ENCODE assay signal across 23 cellular contexts in genomic region chr16:70156207-70156978, GRCh38. TPM values are rescaled to one million over a fixed set of nuclear protein-coding genes. Genes with fewer than 3 reads are reported as not detected.
DNase-seq lines count a peak whose midpoint lies in the region; ATAC-seq and TF ChIP-seq lines count a peak whose summit lies in the region.
"Had no signal": no experiment of that assay in that cellular context is flagged by ENCODE, and none has a peak within 500 bp of the region (broad histone marks: within the 10 kb centered on the region; RNA-seq: fewer than 3 reads in every experiment).

No MANE protein-coding gene starts in this region.

- H3K36me3 Mint-ChIP-seq in activated naive CD8-positive, alpha-beta T cell: peaks cover 7% of the 10 kb centered on the region
- peaks cover 4% of the 10 kb centered on the region for H3K36me3 Mint-ChIP-seq in activated naive CD8-positive, alpha-beta T cell treated with anti-CD3 and anti-CD28 coated beads for 36 hours
- peaks cover 5% of the 10 kb centered on the region for H3K36me3 Mint-ChIP-seq in stimulated activated effector memory CD8-positive, alpha-beta T cell treated with anti-CD3 and anti-CD28 coated beads, Interleukin-12 subunit alpha, Interleukin-12 subunit beta, amount 100 ng/mL, for 72 hours

- H3K36me3 ChIP-seq in H7 (replicated peaks; ENCODE audit: control insufficient read depth, insufficient read depth, low read length) (peaks cover 59% of the 10 kb centered on the region), tibial nerve (peaks cover 9 to 100% (median 56%) of the 10 kb centered on the region in 3 donors)

- TF ChIP-seq CTCF in tibial nerve (IDR thresholded peaks at IDR 0.05): no peak

- H3K4me1 ChIP-seq in tibial nerve: peaks cover 0 to 8% (median 0%) of the 10 kb centered on the region in 4 donors

- no peak overlapping the region for H3K4me3 Mint-ChIP-seq in activated naive CD8-positive, alpha-beta T cell
- H3K4me3 Mint-ChIP-seq in activated naive CD8-positive, alpha-beta T cell treated with anti-CD3 and anti-CD28 coated beads for 36 hours: no peak overlapping the region
- H3K4me3 Mint-ChIP-seq in stimulated activated effector memory CD8-positive, alpha-beta T cell treated with anti-CD3 and anti-CD28 coated beads, Interleukin-12 subunit alpha, Interleukin-12 subunit beta, amount 100 ng/mL, for 72 hours: no peak overlapping the region
- H3K4me3 Mint-ChIP-seq: activated CD8-positive, alpha-beta T cell treated with anti-CD3 and anti-CD28 coated beads for 36 hours; CD4-positive, CD25-positive, alpha-beta regulatory T cell had no signal

- no peaks in the 10 kb centered on the region for H3K27me3 Mint-ChIP-seq in activated naive CD8-positive, alpha-beta T cell
- H3K27me3 Mint-ChIP-seq in activated naive CD8-positive, alpha-beta T cell treated with anti-CD3 and anti-CD28 coated beads for 36 hours: no peaks in the 10 kb centered on the region
- H3K27me3 Mint-ChIP-seq: activated CD8-positive, alpha-beta T cell treated with anti-CD3 and anti-CD28 coated beads for 36 hours; CD4-positive, CD25-positive, alpha-beta regulatory T cell had no signal

- 89 to 93% methylated on average over 29 of the region's 29 CpGs for WGBS in tibial nerve, 2 donors

- TF ChIP-seq EP300 in tibial nerve (IDR thresholded peaks at IDR 0.05): no peak

- no peaks in the 10 kb centered on the region for H3K4me1 Mint-ChIP-seq in activated naive CD8-positive, alpha-beta T cell (ENCODE audit: low read depth)
- no peaks in the 10 kb centered on the region for H3K4me1 Mint-ChIP-seq in activated naive CD8-positive, alpha-beta T cell treated with anti-CD3 and anti-CD28 coated beads for 36 hours
- peaks cover 4% of the 10 kb centered on the region for H3K4me1 Mint-ChIP-seq in stimulated activated effector memory CD8-positive, alpha-beta T cell treated with anti-CD3 and anti-CD28 coated beads, Interleukin-12 subunit alpha, Interleukin-12 subunit beta, amount 100 ng/mL, for 72 hours
- H3K4me1 Mint-ChIP-seq: CD4-positive, CD25-positive, alpha-beta regulatory T cell had no signal

- H3K9me3 Mint-ChIP-seq in activated naive CD8-positive, alpha-beta T cell (ENCODE audit: low read depth): no peaks in the 10 kb centered on the region
- no peaks in the 10 kb centered on the region for H3K9me3 Mint-ChIP-seq in activated naive CD8-positive, alpha-beta T cell treated with anti-CD3 and anti-CD28 coated beads for 36 hours
- no peaks in the 10 kb centered on the region for H3K9me3 Mint-ChIP-seq in stimulated activated effector memory CD8-positive, alpha-beta T cell treated with anti-CD3 and anti-CD28 coated beads, Interleukin-12 subunit alpha, Interleukin-12 subunit beta, amount 100 ng/mL, for 72 hours
- H3K9me3 Mint-ChIP-seq: activated CD8-positive, alpha-beta T cell treated with anti-CD3 and anti-CD28 coated beads for 36 hours; CD4-positive, CD25-positive, alpha-beta regulatory T cell had no signal

- H3K27me3 ChIP-seq in H7 (ENCODE audit: control insufficient read depth, insufficient read depth, low read length): no peaks in the 10 kb centered on the region
- no peaks in the 10 kb centered on the region for H3K27me3 ChIP-seq in tibial nerve

- DNase-seq in activated naive CD8-positive, alpha-beta T cell treated with anti-CD3 and anti-CD28 coated beads for 36 hours: no peak
- peak; percentile 37 for DNase-seq in H7
- peak; percentile 20 for DNase-seq in iPS-NIHi11 (ENCODE audit: low spot score)
- DNase-seq in stimulated activated effector memory CD8-positive, alpha-beta T cell treated with anti-CD3 and anti-CD28 coated beads, Interleukin-12 subunit alpha, Interleukin-12 subunit beta, amount 100 ng/mL, for 72 hours (ENCODE audit: low spot score in 2 of 2): no peak
- DNase-seq in tibial nerve (ENCODE audit: low spot score in 2 of 2): no peak
- no peak for DNase-seq in C1 segment of cervical spinal cord (lab: John Stamatoyannopoulos, UW)
- DNase-seq in HK-2 (ENCODE audit: unreplicated experiment): no peak
- DNase-seq: activated CD4-positive, CD25-positive, alpha-beta regulatory T cell; activated CD8-positive, alpha-beta T cell treated with anti-CD3 and anti-CD28 coated beads for 36 hours; CD4-positive, CD25-positive, alpha-beta regulatory T cell; DMS153; GDM1; NCI-H1436 treated with DMSO at 0.1 percent for 48 hours; NCI-H524 treated with DMSO at 0.1 percent for 48 hours; occipital lobe; right cardiac atrium; stimulated activated CD4-positive, alpha-beta T cell treated with anti-CD3 and anti-CD28 coated beads, Interleukin-15, amount 100 ng/mL, for 24 hours; T1000 had no signal

- peak overlapping the region; percentile 54 for H3K27ac Mint-ChIP-seq in activated naive CD8-positive, alpha-beta T cell
- no peak overlapping the region for H3K27ac Mint-ChIP-seq in activated naive CD8-positive, alpha-beta T cell treated with anti-CD3 and anti-CD28 coated beads for 36 hours
- peak overlapping the region; percentile 18 for H3K27ac Mint-ChIP-seq in stimulated activated effector memory CD8-positive, alpha-beta T cell treated with anti-CD3 and anti-CD28 coated beads, Interleukin-12 subunit alpha, Interleukin-12 subunit beta, amount 100 ng/mL, for 72 hours
- H3K27ac Mint-ChIP-seq: activated CD8-positive, alpha-beta T cell treated with anti-CD3 and anti-CD28 coated beads for 36 hours had no signal

- H3K4me3 ChIP-seq in H7 (ENCODE audit: insufficient read depth, low read depth, low read length) (no peak overlapping the region), tibial nerve (no peak overlapping the region)
- H3K4me3 ChIP-seq: coronary artery, GM12878 had no signal

- H3K27ac ChIP-seq in tibial nerve: peak overlapping the region in 2 of 4 donors; percentile 45 to 75
- H3K27ac ChIP-seq: coronary artery had no signal

- H3K9me3 ChIP-seq in tibial nerve: no peaks in the 10 kb centered on the region

- ATAC-seq in stimulated activated effector memory CD8-positive, alpha-beta T cell treated with anti-CD3 and anti-CD28 coated beads, Interleukin-12 subunit alpha, Interleukin-12 subunit beta, amount 100 ng/mL, for 72 hours: no peak
- ATAC-seq: activated CD8-positive, alpha-beta T cell treated with anti-CD3 and anti-CD28 coated beads for 36 hours; GM12878; HCT116 had no signal

- TF ChIP-seq POLR2A in tibial nerve (IDR thresholded peaks at IDR 0.05): no peak

RNA-seq across cellular contexts. Expression of gene CLEC18C, which starts 17.2 kb away (rescaled TPM):
- total RNA-seq in activated naive CD8-positive, alpha-beta T cell treated with anti-CD3 and anti-CD28 coated beads for 36 hours: under 1 TPM in 1 of 2 experiments, not detected in 1; 0.23 TPM
- total RNA-seq in H7 (2014; rRNA removed; shearing (Covaris generic)): 0.07 and 0.35 TPM in 2 replicates
- 1 to 10 TPM in 2 of 4 donors, under 1 TPM in 2; 0.30 to 2.5 (median 0.76) TPM for total RNA-seq in tibial nerve
- total RNA-seq: activated CD8-positive, alpha-beta T cell treated with anti-CD3 and anti-CD28 coated beads for 36 hours; RPMI7951 had no signal

RNA-seq across cellular contexts. Expression of gene PDPR, which starts 42.3 kb away (rescaled TPM):
- total RNA-seq in activated naive CD8-positive, alpha-beta T cell treated with anti-CD3 and anti-CD28 coated beads for 36 hours: 10 to 100 TPM; 20.9 to 21.3 TPM
- total RNA-seq in H7 (2014; rRNA removed; shearing (Covaris generic)): 11.8 and 14.9 TPM in 2 replicates
- 10 to 100 TPM; 23.2 to 38.4 (median 25.8) TPM for total RNA-seq in tibial nerve

Comparison
In these comparisons a context has a peak if more than half of its experiments do, and no peak if none do; other contexts are left out.
1. DNase-seq: peak in H7 (single experiment) and iPS-NIHi11 (single experiment); none in activated naive CD8-positive, alpha-beta T cell treated with anti-CD3 and anti-CD28 coated beads for 36 hours (single experiment), stimulated activated effector memory CD8-positive, alpha-beta T cell treated with anti-CD3 and anti-CD28 coated beads, Interleukin-12 subunit alpha, Interleukin-12 subunit beta, amount 100 ng/mL, for 72 hours (0 of 2), tibial nerve (0 of 2), C1 segment of cervical spinal cord (0 of 14) and HK-2 (single experiment).